1 cellular context compared by ENCODE assay signal in the genomic region with DNA sequence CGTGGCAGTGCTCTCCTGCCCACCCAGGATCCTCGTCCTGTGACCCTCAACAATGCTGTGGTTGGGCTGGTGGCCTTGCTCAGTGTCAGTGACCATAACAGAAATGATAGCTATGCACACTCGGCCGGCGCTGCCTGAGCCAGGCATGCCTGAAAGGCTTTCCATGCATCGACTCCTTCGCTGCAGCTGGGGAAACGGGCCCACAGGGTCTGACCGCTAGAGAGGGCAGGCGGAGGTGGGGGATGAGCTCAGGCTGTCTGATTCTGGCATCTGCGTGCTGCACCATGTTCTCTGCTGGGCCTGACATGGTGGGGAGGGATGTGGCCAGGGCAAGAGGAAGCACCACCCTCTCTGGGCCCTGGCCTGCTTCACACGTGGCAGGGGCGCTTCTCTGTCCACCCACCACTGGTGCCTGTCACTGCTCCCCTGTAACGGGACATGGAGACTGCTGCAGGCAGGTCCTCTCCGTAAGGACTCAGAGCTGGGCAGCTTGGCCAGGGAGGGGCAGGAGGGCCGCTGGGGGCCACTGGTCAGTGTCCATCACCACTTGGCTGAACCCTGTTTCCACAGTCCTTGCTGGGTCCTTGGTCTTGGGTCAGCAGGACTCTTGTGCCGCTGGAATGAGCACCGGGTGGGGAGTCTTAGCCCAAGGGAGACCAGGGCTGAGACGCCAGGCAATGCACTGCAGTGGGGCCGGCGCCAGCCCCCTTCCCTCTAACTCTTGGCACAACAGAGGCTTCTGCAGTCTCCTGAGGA.
TF ChIP-seq lines count a peak whose summit lies in the region.

No MANE protein-coding gene starts in this region.

TF ChIP-seq in HepG2, 621 proteins besides CTCF, POLR2A, EP300 and RAD21:
- no peak for TF ChIP-seq CEBPZ (IDR thresholded peaks at IDR 0.05; ENCODE audit: low read length)
- TF ChIP-seq AGO2 (optimal IDR thresholded peaks at IDR 0.05; ENCODE audit: low read depth, low read length): peak; percentile 33
